ENCODE assay signal across 16 cellular contexts in genomic region chr6:16748028-16748319, GRCh38. TPM values are rescaled to one million over a fixed set of nuclear protein-coding genes. Genes with fewer than 3 reads are reported as not detected.
DNase-seq lines count a peak whose midpoint lies in the region; ATAC-seq and TF ChIP-seq lines count a peak whose summit lies in the region.
"Had no signal": no experiment of that assay in that cellular context is flagged by ENCODE, and none has a peak within 500 bp of the region (broad histone marks: within the 10 kb centered on the region; RNA-seq: fewer than 3 reads in every experiment).

No MANE protein-coding gene starts in this region.

- H3K27ac ChIP-seq in left ventricle myocardium inferior (replicated peaks): peak overlapping the region; percentile 49
- peak overlapping the region in 4 of 12 donors; percentile 4 to 56 (median 30) for H3K27ac ChIP-seq in heart left ventricle
- H3K27ac ChIP-seq in esophagus squamous epithelium: peak overlapping the region in 3 of 4 donors; percentile 17 to 68 (median 53)
- H3K27ac ChIP-seq in parathyroid adenoma: no peak overlapping the region
- H3K27ac ChIP-seq in vagina: peak overlapping the region; percentile 57
- H3K27ac ChIP-seq: thoracic aorta had no signal

- H3K4me1 ChIP-seq in left ventricle myocardium inferior: peaks cover 87% of the 10 kb centered on the region
- H3K4me1 ChIP-seq in heart left ventricle: peaks cover 0 to 82% (median 33%) of the 10 kb centered on the region in 12 donors
- peaks cover 11 to 72% (median 15%) of the 10 kb centered on the region in 3 donors for H3K4me1 ChIP-seq in esophagus squamous epithelium
- H3K4me1 ChIP-seq in parathyroid adenoma: peaks cover 7% of the 10 kb centered on the region
- H3K4me1 ChIP-seq in vagina: peaks cover 85% of the 10 kb centered on the region

- H3K27me3 ChIP-seq in left ventricle myocardium inferior (ENCODE audit: low read depth) (no peaks in the 10 kb centered on the region), heart left ventricle (no peaks in the 10 kb centered on the region), esophagus squamous epithelium (no peaks in the 10 kb centered on the region), parathyroid adenoma (ENCODE audit: control insufficient read depth, insufficient read depth, low read length) (no peaks in the 10 kb centered on the region), vagina (no peaks in the 10 kb centered on the region)

- H3K4me3 ChIP-seq in left ventricle myocardium inferior (no peak overlapping the region), heart left ventricle (no peak overlapping the region), esophagus squamous epithelium (no peak overlapping the region), parathyroid adenoma (ENCODE audit: low read depth, low read length) (no peak overlapping the region), vagina (no peak overlapping the region)
- H3K4me3 ChIP-seq: thoracic aorta had no signal

- DNase-seq in left ventricle myocardium inferior (no peak), heart left ventricle (no peak), esophagus squamous epithelium (lab: John Stamatoyannopoulos, UW) (no peak), vagina (ENCODE audit: extremely low spot score in 2 of 2) (no peak), activated gamma-delta T cell (lab: John Stamatoyannopoulos, UW) (no peak)
- DNase-seq in activated CD4-positive, alpha-beta T cell treated with anti-CD3 and anti-CD28 coated beads for 1 hour: no peak
- DNase-seq in activated CD4-positive, alpha-beta T cell treated with anti-CD3 and anti-CD28 coated beads, Interleukin-2, amount 50 U/mL, for 48 hours: no peak
- DNase-seq: activated CD4-positive, alpha-beta T cell treated with anti-CD3 and anti-CD28 coated beads for 36 hours; DMS79 treated with DMSO at 0.1 percent for 48 hours; left ventricle myocardium superior; MM.1S; SIG-M5; stimulated activated CD4-positive, alpha-beta T cell treated with anti-CD3 and anti-CD28 coated beads, Interleukin-2, amount 100 ng/mL, for 48 hours had no signal

- intact Hi-C loops in left ventricle myocardium inferior (cut with micrococcal nuclease): no loop called here
- intact Hi-C loops in heart left ventricle (cut with DNase I): no loop called here
- intact Hi-C loops in esophagus squamous epithelium (cut with DNase I): no loop called here
- intact Hi-C loops in vagina (cut with DNase I): no loop called here

- WGBS in heart left ventricle, 4 donors: 38 to 55% (median 44%) methylated on average over 2 of the region's 2 CpGs
- 54 to 72% methylated on average over 2 of the region's 2 CpGs for WGBS in esophagus squamous epithelium, 2 donors

- H2AFZ ChIP-seq in parathyroid adenoma: no peak overlapping the region

- no peak for ATAC-seq in heart left ventricle
- ATAC-seq: activated naive CD4-positive, alpha-beta T cell treated with anti-CD3 and anti-CD28 coated beads, Interleukin-2, amount 50 U/mL, for 72 hours had no signal

- peak overlapping the region; percentile 5 for H3K4me2 ChIP-seq in parathyroid adenoma (ENCODE audit: low read length)

- TF ChIP-seq CTCF in left ventricle myocardium inferior (IDR thresholded peaks at IDR 0.05; ENCODE audit: borderline replicate concordance): no peak
- no peak for TF ChIP-seq CTCF in heart left ventricle (IDR thresholded peaks at IDR 0.05)
- TF ChIP-seq CTCF in esophagus squamous epithelium (IDR thresholded peaks at IDR 0.05): no peak
- no peak for TF ChIP-seq CTCF in parathyroid adenoma (IDR thresholded peaks at IDR 0.05)
- TF ChIP-seq CTCF in vagina (IDR thresholded peaks at IDR 0.05): no peak

- no peak overlapping the region for H3K9ac ChIP-seq in parathyroid adenoma

- H3K36me3 ChIP-seq in left ventricle myocardium inferior: no peaks in the 10 kb centered on the region
- peaks cover 0 to 23% (median 8%) of the 10 kb centered on the region in 9 donors for H3K36me3 ChIP-seq in heart left ventricle
- peaks cover 0 to 35% (median 0%) of the 10 kb centered on the region in 3 donors for H3K36me3 ChIP-seq in esophagus squamous epithelium
- no peaks in the 10 kb centered on the region for H3K36me3 ChIP-seq in parathyroid adenoma (ENCODE audit: control insufficient read depth, insufficient read depth, low read length)
- peaks cover 0 to 5% of the 10 kb centered on the region in 2 donors for H3K36me3 ChIP-seq in vagina
- H3K36me3 ChIP-seq: thoracic aorta had no signal

- no peaks in the 10 kb centered on the region for H3K9me3 ChIP-seq in left ventricle myocardium inferior (replicated peaks)
- no peaks in the 10 kb centered on the region for H3K9me3 ChIP-seq in heart left ventricle
- H3K9me3 ChIP-seq in esophagus squamous epithelium: no peaks in the 10 kb centered on the region
- no peaks in the 10 kb centered on the region for H3K9me3 ChIP-seq in parathyroid adenoma (ENCODE audit: control insufficient read depth, low read length)
- H3K9me3 ChIP-seq in vagina: no peaks in the 10 kb centered on the region
- H3K9me3 ChIP-seq: thoracic aorta had no signal

- peaks cover 16% of the 10 kb centered on the region for H3K79me2 ChIP-seq in parathyroid adenoma

- TF ChIP-seq POLR2A in heart left ventricle (IDR thresholded peaks at IDR 0.05): no peak
- no peak for TF ChIP-seq POLR2A in esophagus squamous epithelium (IDR thresholded peaks at IDR 0.05)
- TF ChIP-seq POLR2A in vagina (IDR thresholded peaks at IDR 0.05): no peak

RNA-seq across cellular contexts. Expression of gene ATXN1, which starts 13.3 kb away (rescaled TPM):
- total RNA-seq in left ventricle myocardium inferior (41.5 TPM), heart left ventricle (10 to 100 TPM; 32.7 to 51.8 (median 37.6) TPM), esophagus squamous epithelium (10 to 100 TPM; 17.5 to 50.5 (median 28.5) TPM), vagina (43.2 TPM)
- polyA plus RNA-seq in heart left ventricle: 10 to 100 TPM in 1 of 2 donors, 1 to 10 TPM in 1; 8.7 to 13.9 TPM
